ENCODE assay signal across 26 cellular contexts in the genomic region with DNA sequence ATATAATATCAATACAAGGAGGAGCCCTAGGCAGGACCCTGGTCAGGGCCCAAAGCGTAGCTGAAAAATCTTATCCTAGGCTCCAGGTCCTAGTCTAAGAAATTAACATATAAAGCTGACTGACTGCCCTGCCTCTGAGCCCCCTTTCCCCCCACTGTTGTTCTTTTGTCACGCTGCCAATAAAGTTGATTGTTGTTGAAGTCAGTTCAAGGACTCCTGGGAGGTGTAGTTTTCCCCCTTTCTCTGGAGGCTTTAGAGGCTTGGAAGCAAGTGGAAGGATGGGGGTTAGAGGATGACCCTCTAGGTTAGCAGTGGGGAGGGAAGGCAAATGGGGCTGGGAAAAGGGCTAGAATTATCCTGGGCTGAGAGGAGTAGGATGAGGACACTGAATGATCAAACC. TPM values are rescaled to one million over a fixed set of nuclear protein-coding genes. Genes with fewer than 3 reads are reported as not detected.
A peak's percentile ranks its signal among the peaks of the same experiment; 100 is the strongest.
DNase-seq lines count a peak whose midpoint lies in the region; ATAC-seq and TF ChIP-seq lines count a peak whose summit lies in the region.
"Had no signal": no experiment of that assay in that cellular context is flagged by ENCODE, and none has a peak within 500 bp of the region (broad histone marks: within the 10 kb centered on the region; RNA-seq: fewer than 3 reads in every experiment).

No MANE protein-coding gene starts in this region.

- ATAC-seq in HG02885 (IDR thresholded peaks at IDR 0.05; ENCODE audit: poor library complexity, unreplicated experiment), result no peak
- ATAC-seq: Right ventricle myocardium inferior had no signal

- H3K9me3 ChIP-seq in A673 (ENCODE audit: low read depth, low read length, poor library complexity, severe bottlenecking), result no peaks in the 10 kb centered on the region
- H3K9me3 ChIP-seq in HEK293 (ENCODE audit: control insufficient read depth, insufficient read depth, low read depth, low read length), result no peaks in the 10 kb centered on the region
- no peaks in the 10 kb centered on the region for H3K9me3 ChIP-seq in endocrine pancreas (ENCODE audit: control insufficient read depth, low read length)
- no peaks in the 10 kb centered on the region for H3K9me3 ChIP-seq in neural progenitor cell (ENCODE audit: low read depth)
- H3K9me3 ChIP-seq: BLaER1 treated with 17β-estradiol and CSF1 and Interleukin-3, amounts not matched to agents 10 nM and 100 nM; SJCRH30 had no signal

- DNase-seq in A673 (ENCODE audit: low spot score), result peak; percentile 47
- DNase-seq in neural progenitor cell (ENCODE audit: low spot score), result no peak
- no peak for DNase-seq in activated CD8-positive, alpha-beta memory T cell treated with anti-CD3 and anti-CD28 coated beads for 24 hours
- DNase-seq in Ammon's horn (ENCODE audit: low spot score), result no peak
- DNase-seq: CD4-positive, alpha-beta T cell; KBM-7; MV-4-11; NCI-H1105 treated with DMSO at 0.1 percent for 48 hours; NCI-H146; NCI-H1930; NCI-H2107; NCI-H524; NCI-H774; PC-9; SJCRH30 had no signal

- H3F3A ChIP-seq in neural progenitor cell (ENCODE audit: low read depth), result peaks cover 17% of the 10 kb centered on the region

- H3K27me3 ChIP-seq in A673 (replicated peaks; ENCODE audit: insufficient read depth, low read depth, low read length, poor library complexity) (no peaks in the 10 kb centered on the region), endocrine pancreas (ENCODE audit: control insufficient read depth, insufficient read depth, low read length) (no peaks in the 10 kb centered on the region), neural progenitor cell (peaks cover 43% of the 10 kb centered on the region)

- H3K4me2 ChIP-seq in neural progenitor cell, result no peak overlapping the region
- H3K4me2 ChIP-seq: BLaER1 treated with 17β-estradiol and CSF1 and Interleukin-3, amounts not matched to agents 10 nM and 100 nM; PC-9 had no signal

- peaks cover 75% of the 10 kb centered on the region for H3K4me1 Mint-ChIP-seq in neural progenitor cell

- H3K36me3 Mint-ChIP-seq in neural progenitor cell, result peaks cover 8% of the 10 kb centered on the region

- peaks cover 39% of the 10 kb centered on the region for H3K4me1 ChIP-seq in A673 (ENCODE audit: insufficient read depth, low read length, poor library complexity, severe bottlenecking)
- H3K4me1 ChIP-seq in HEK293 (ENCODE audit: control insufficient read depth, insufficient read depth, low read length), result no peaks in the 10 kb centered on the region; the same call in 1 of the 2 replicates
- H3K4me1 ChIP-seq in endocrine pancreas (ENCODE audit: control insufficient read depth, insufficient read depth, low read length), result peaks cover 4% of the 10 kb centered on the region
- peaks cover 47% of the 10 kb centered on the region for H3K4me1 ChIP-seq in neural progenitor cell
- H3K4me1 ChIP-seq: SJCRH30 had no signal

- intact Hi-C loops in A673 (cut with micrococcal nuclease; ENCODE audit: unreplicated experiment), result no loop called here

- H3K36me3 ChIP-seq in A673 (ENCODE audit: insufficient read depth, low read length, poor library complexity, severe bottlenecking) (peaks cover 27% of the 10 kb centered on the region), HEK293 (ENCODE audit: control insufficient read depth in 2 of 2, insufficient read depth in 1 of 2, low read length in 2 of 2) (no peaks in the 10 kb centered on the region), endocrine pancreas (ENCODE audit: control insufficient read depth, insufficient read depth, low read length) (no peaks in the 10 kb centered on the region), neural progenitor cell (no peaks in the 10 kb centered on the region)
- H3K36me3 ChIP-seq: BLaER1 treated with 17β-estradiol and CSF1 and Interleukin-3, amounts not matched to agents 10 nM and 100 nM; SJCRH30 had no signal

- POLR2A ChIA-PET in A673 (lab: Charles Lee; ENCODE audit: low non-redundant PET) (no interaction called here), HEK293 (lab: Yijun Ruan, JAX) (no interaction called here)

- H2AFZ ChIP-seq in neural progenitor cell (replicated peaks), result no peak overlapping the region
- H2AFZ ChIP-seq: PC-9 had no signal

- no peak overlapping the region for H3K4me3 Mint-ChIP-seq in neural progenitor cell
- H3K4me3 Mint-ChIP-seq: CD4-positive, alpha-beta T cell had no signal

- peak overlapping the region; percentile 48 for H3K27ac Mint-ChIP-seq in neural progenitor cell
- H3K27ac Mint-ChIP-seq: CD4-positive, alpha-beta T cell had no signal

- H3K4me3 ChIP-seq in A673 (ENCODE audit: low read depth, low read length, poor library complexity, severe bottlenecking) (no peak overlapping the region), HEK293 (ENCODE audit: low read depth, low read length) (no peak overlapping the region), endocrine pancreas (ENCODE audit: control insufficient read depth, insufficient read depth, low read length) (peak overlapping the region; percentile 7), neural progenitor cell (no peak overlapping the region)
- H3K4me3 ChIP-seq: BLaER1 treated with 17β-estradiol and CSF1 and Interleukin-3, amounts not matched to agents 10 nM and 100 nM; PC-9; SJCRH30 had no signal

- H3K79me2 ChIP-seq in neural progenitor cell (ENCODE audit: low read depth), result no peaks in the 10 kb centered on the region

- peaks cover 10% of the 10 kb centered on the region for H4K20me1 ChIP-seq in neural progenitor cell (ENCODE audit: low read depth)

- TF ChIP-seq CTCF in A673 (conservative IDR thresholded peaks at IDR 0.05; ENCODE audit: low read depth, low read length), result no peak
- TF ChIP-seq CTCF in HEK293 (tag by site-specific recombination; IDR thresholded peaks at IDR 0.05), result no peak
- no peak for TF ChIP-seq CTCF in neural progenitor cell (IDR thresholded peaks at IDR 0.05)

- no TSS peak for BruUV-seq in A673 (replicated peaks; lab: Mats Ljungman, UMichigan)

- H3K9ac ChIP-seq in endocrine pancreas (ENCODE audit: control insufficient read depth, insufficient read depth, low read length), result no peak overlapping the region
- no peak overlapping the region for H3K9ac ChIP-seq in neural progenitor cell
- H3K9ac ChIP-seq: BLaER1 treated with 17β-estradiol and CSF1 and Interleukin-3, amounts not matched to agents 10 nM and 100 nM had no signal

- H3K9me3 Mint-ChIP-seq in neural progenitor cell, result no peaks in the 10 kb centered on the region
- H3K9me3 Mint-ChIP-seq: CD4-positive, alpha-beta T cell had no signal

- H3K27ac ChIP-seq in A673 (ENCODE audit: low read depth, low read length, poor library complexity, severe bottlenecking) (no peak overlapping the region), HEK293 (ENCODE audit: extremely low read depth, low read depth, low read length) (no peak overlapping the region), neural progenitor cell (no peak overlapping the region)
- H3K27ac ChIP-seq: BLaER1 treated with 17β-estradiol and CSF1 and Interleukin-3, amounts not matched to agents 10 nM and 100 nM; PC-9; SJCRH30 had no signal

- CTCF ChIA-PET in A673 (lab: Charles Lee) (no interaction called here), HEK293 (lab: Yijun Ruan, JAX) (interaction anchor here (0.9 to 6.5 kb wide), 3 partner anchors 13 to 61 kb away, joined by 3 to 64 read pairs (median 4); no protein-coding TSS in a partner anchor)

- peaks cover 17% of the 10 kb centered on the region for H3K27me3 Mint-ChIP-seq in neural progenitor cell (ENCODE audit: insufficient read depth, low read depth)

TF ChIP-seq in HEK293, 187 proteins besides CTCF, POLR2A, EP300 and RAD21 (continues in another document):
- TF ChIP-seq, protein P1, sequence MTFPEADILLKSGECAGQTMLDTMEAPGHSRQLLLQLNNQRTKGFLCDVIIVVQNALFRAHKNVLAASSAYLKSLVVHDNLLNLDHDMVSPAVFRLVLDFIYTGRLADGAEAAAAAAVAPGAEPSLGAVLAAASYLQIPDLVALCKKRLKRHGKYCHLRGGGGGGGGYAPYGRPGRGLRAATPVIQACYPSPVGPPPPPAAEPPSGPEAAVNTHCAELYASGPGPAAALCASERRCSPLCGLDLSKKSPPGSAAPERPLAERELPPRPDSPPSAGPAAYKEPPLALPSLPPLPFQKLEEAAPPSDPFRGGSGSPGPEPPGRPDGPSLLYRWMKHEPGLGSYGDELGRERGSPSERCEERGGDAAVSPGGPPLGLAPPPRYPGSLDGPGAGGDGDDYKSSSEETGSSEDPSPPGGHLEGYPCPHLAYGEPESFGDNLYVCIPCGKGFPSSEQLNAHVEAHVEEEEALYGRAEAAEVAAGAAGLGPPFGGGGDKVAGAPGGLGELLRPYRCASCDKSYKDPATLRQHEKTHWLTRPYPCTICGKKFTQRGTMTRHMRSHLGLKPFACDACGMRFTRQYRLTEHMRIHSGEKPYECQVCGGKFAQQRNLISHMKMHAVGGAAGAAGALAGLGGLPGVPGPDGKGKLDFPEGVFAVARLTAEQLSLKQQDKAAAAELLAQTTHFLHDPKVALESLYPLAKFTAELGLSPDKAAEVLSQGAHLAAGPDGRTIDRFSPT (tag by site-specific recombination; IDR thresholded peaks at IDR 0.05), result no peak
- TF ChIP-seq TRIM28 (IDR thresholded peaks at IDR 0.05; ENCODE audit: borderline replicate concordance, low read length), result no peak
- no peak for TF ChIP-seq ZNF549 (tag by site-specific recombination; IDR thresholded peaks at IDR 0.05)
- peak; percentile 52; the same call in 1 of the 2 replicates for TF ChIP-seq ZNF76 (tag by site-specific recombination; IDR thresholded peaks at IDR 0.05; ENCODE audit: borderline replicate concordance, low read depth)

RNA-seq across cellular contexts. Expression of a gene that starts 3.2 kb away (rescaled TPM):
- total RNA-seq in A673 (2021) (110 and 114 TPM in 2 replicates), neural progenitor cell (ENCODE audit: low replicate concordance) (2.3 and 3.8 TPM in 2 replicates)
- total RNA-seq: A172; CD4-positive, alpha-beta T cell; HT1080; LHCN-M2; MCF 10A; PC-9; RPMI7951; SJCRH30 had no signal

RNA-seq across cellular contexts. Expression of a gene that starts 35.8 kb away (rescaled TPM):
- total RNA-seq in A673 (2021) (11.5 and 11.7 TPM in 2 replicates), neural progenitor cell (ENCODE audit: low replicate concordance) (1.5 and 5.3 TPM in 2 replicates)
- total RNA-seq: HT1080, LHCN-M2, MCF 10A, PC-9, RPMI7951, SJCRH30 had no signal

RNA-seq across cellular contexts. Expression of a gene that starts 49.5 kb away (rescaled TPM):
- not detected in 2 replicates for total RNA-seq in A673 (2021)
- not detected in 2 replicates for total RNA-seq in neural progenitor cell (ENCODE audit: low replicate concordance)
- total RNA-seq: A172; CD4-positive, alpha-beta T cell; H4; HT1080; LHCN-M2; MCF 10A; PC-9; Right ventricle myocardium inferior; RPMI7951; SJCRH30 had no signal

Comparison
In these comparisons a context has a peak if more than half of its experiments do, and no peak if none do; other contexts are left out.
1. RNA of a gene that starts 3.2 kb away (total RNA-seq): 110 to 114 TPM in A673; 2.3 to 3.8 TPM in neural progenitor cell; every median in the first group is over 10 times any median in the second.